ENCODE assay signal across 6 cellular contexts in the genomic region with DNA sequence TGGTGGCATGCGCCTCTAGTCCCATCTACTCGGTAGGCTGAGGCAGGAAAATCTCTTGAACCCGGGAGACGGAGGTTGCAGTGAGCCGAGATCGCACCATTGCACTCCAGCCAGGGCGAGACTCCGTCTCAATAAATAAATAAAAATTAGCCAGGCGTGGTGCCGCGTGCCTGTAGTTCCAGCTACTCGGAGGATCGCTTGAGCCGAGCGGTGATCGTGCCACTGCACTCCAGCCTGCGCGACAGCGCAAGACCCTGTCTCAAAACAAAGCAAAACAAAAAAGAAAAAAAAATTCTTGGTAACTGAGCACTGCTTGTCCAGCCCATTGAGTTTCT. TPM values are rescaled to one million over a fixed set of nuclear protein-coding genes. Genes with fewer than 3 reads are reported as not detected.
A peak's percentile ranks its signal among the peaks of the same experiment; 100 is the strongest.
DNase-seq lines count a peak whose midpoint lies in the region; ATAC-seq lines count a peak whose summit lies in the region.

No MANE protein-coding gene starts in this region.

- no peak for DNase-seq in CD4-positive, CD25-positive, alpha-beta regulatory T cell
- no peak for DNase-seq in activated T-helper 2 cell treated with anti-CD3 and anti-CD28 coated beads, Interferon-gamma antibody, Interleukin-2, Interleukin-4, amounts not matched to agents 10 μg/mL and 5 μg/mL and 100 μg/mL, durations not matched to agents 14 hours and 24 hours and 36 hours (ENCODE audit: low spot score)
- DNase-seq in memory B cell (ENCODE audit: low spot score in 2 of 2) (no peak), NCI-H1105 treated with DMSO at 0.1 percent for 48 hours (lab: John Stamatoyannopoulos, UW) (no peak), germinal center (ENCODE audit: low spot score) (no peak)

- ATAC-seq in CD4-positive, CD25-positive, alpha-beta regulatory T cell (ENCODE audit: low read depth in 2 of 2) = no peak
- ATAC-seq in memory B cell (ENCODE audit: low read depth) (no peak), HG02981 (IDR thresholded peaks at IDR 0.05; ENCODE audit: unreplicated experiment) (no peak)

- intact Hi-C loops in activated T-helper 2 cell treated with anti-CD3 and anti-CD28 coated beads, Interferon-gamma antibody, Interleukin-2, Interleukin-4, amounts not matched to agents 10 μg/mL and 5 μg/mL and 100 μg/mL, durations not matched to agents 14 hours and 24 hours and 36 hours (cut with micrococcal nuclease) = loop anchor here (1.0 kb wide), 4 partner anchors 17 to 47 kb away; a partner anchor contains a TSS

- peak overlapping the region; percentile 98 for H3K4me3 ChIP-seq in CD4-positive, CD25-positive, alpha-beta regulatory T cell (ENCODE audit: low read depth, low read length)

- H3K36me3 Mint-ChIP-seq in CD4-positive, CD25-positive, alpha-beta regulatory T cell = peaks cover 50% of the 10 kb centered on the region
- peaks cover 75% of the 10 kb centered on the region for H3K36me3 Mint-ChIP-seq in activated T-helper 2 cell treated with anti-CD3 and anti-CD28 coated beads, Interferon-gamma antibody, Interleukin-2, Interleukin-4, amounts not matched to agents 10 μg/mL and 5 μg/mL and 100 μg/mL, durations not matched to agents 14 hours and 24 hours and 36 hours (ENCODE audit: low read depth)
- H3K36me3 Mint-ChIP-seq in memory B cell = peaks cover 35% of the 10 kb centered on the region

- H3K4me3 Mint-ChIP-seq in CD4-positive, CD25-positive, alpha-beta regulatory T cell = peak overlapping the region; percentile 97 to 99 (median 98)
- peak overlapping the region; percentile 99 for H3K4me3 Mint-ChIP-seq in activated T-helper 2 cell treated with anti-CD3 and anti-CD28 coated beads, Interferon-gamma antibody, Interleukin-2, Interleukin-4, amounts not matched to agents 10 μg/mL and 5 μg/mL and 100 μg/mL, durations not matched to agents 14 hours and 24 hours and 36 hours (ENCODE audit: low read depth)
- H3K4me3 Mint-ChIP-seq in memory B cell = peak overlapping the region; percentile 98

- H3K27me3 ChIP-seq in CD4-positive, CD25-positive, alpha-beta regulatory T cell (ENCODE audit: control insufficient read depth, insufficient read depth, low read length) = no peaks in the 10 kb centered on the region

- peaks cover 30% of the 10 kb centered on the region for H3K4me1 ChIP-seq in CD4-positive, CD25-positive, alpha-beta regulatory T cell (ENCODE audit: control insufficient read depth, insufficient read depth, low read length, poor library complexity, severe bottlenecking)

- H3K27ac Mint-ChIP-seq in CD4-positive, CD25-positive, alpha-beta regulatory T cell = peak overlapping the region; percentile 96 to 99 (median 97)
- H3K27ac Mint-ChIP-seq in activated T-helper 2 cell treated with anti-CD3 and anti-CD28 coated beads, Interferon-gamma antibody, Interleukin-2, Interleukin-4, amounts not matched to agents 10 μg/mL and 5 μg/mL and 100 μg/mL, durations not matched to agents 14 hours and 24 hours and 36 hours = no peak overlapping the region
- H3K27ac Mint-ChIP-seq in memory B cell = peak overlapping the region; percentile 95

- no peaks in the 10 kb centered on the region for H3K27me3 Mint-ChIP-seq in CD4-positive, CD25-positive, alpha-beta regulatory T cell
- no peaks in the 10 kb centered on the region for H3K27me3 Mint-ChIP-seq in activated T-helper 2 cell treated with anti-CD3 and anti-CD28 coated beads, Interferon-gamma antibody, Interleukin-2, Interleukin-4, amounts not matched to agents 10 μg/mL and 5 μg/mL and 100 μg/mL, durations not matched to agents 14 hours and 24 hours and 36 hours (ENCODE audit: low read depth)
- no peaks in the 10 kb centered on the region for H3K27me3 Mint-ChIP-seq in memory B cell

- peaks cover 57% of the 10 kb centered on the region for H3K36me3 ChIP-seq in CD4-positive, CD25-positive, alpha-beta regulatory T cell (ENCODE audit: control insufficient read depth, insufficient read depth, low read length)

- H3K9me3 Mint-ChIP-seq in CD4-positive, CD25-positive, alpha-beta regulatory T cell = peaks cover 0 to 2% (median 0%) of the 10 kb centered on the region in 7 donors
- H3K9me3 Mint-ChIP-seq in activated T-helper 2 cell treated with anti-CD3 and anti-CD28 coated beads, Interferon-gamma antibody, Interleukin-2, Interleukin-4, amounts not matched to agents 10 μg/mL and 5 μg/mL and 100 μg/mL, durations not matched to agents 14 hours and 24 hours and 36 hours = no peaks in the 10 kb centered on the region
- H3K9me3 Mint-ChIP-seq in memory B cell = peaks cover 2% of the 10 kb centered on the region

- no peaks in the 10 kb centered on the region for H3K9me3 ChIP-seq in CD4-positive, CD25-positive, alpha-beta regulatory T cell (ENCODE audit: control insufficient read depth in 2 of 2, low read length in 2 of 2)

- H3K4me1 Mint-ChIP-seq in CD4-positive, CD25-positive, alpha-beta regulatory T cell = peaks cover 5 to 47% (median 25%) of the 10 kb centered on the region in 4 donors
- H3K4me1 Mint-ChIP-seq in activated T-helper 2 cell treated with anti-CD3 and anti-CD28 coated beads, Interferon-gamma antibody, Interleukin-2, Interleukin-4, amounts not matched to agents 10 μg/mL and 5 μg/mL and 100 μg/mL, durations not matched to agents 14 hours and 24 hours and 36 hours (ENCODE audit: low read depth) = peaks cover 25% of the 10 kb centered on the region
- peaks cover 24% of the 10 kb centered on the region for H3K4me1 Mint-ChIP-seq in memory B cell

- H3K27ac ChIP-seq in CD4-positive, CD25-positive, alpha-beta regulatory T cell (ENCODE audit: insufficient read depth, low read length, poor library complexity, severe bottlenecking) = peak overlapping the region; percentile 97

RNA-seq across cellular contexts. Expression of a gene that starts 0.7 kb away (rescaled TPM):
- 47.5 TPM for total RNA-seq in CD4-positive, CD25-positive, alpha-beta regulatory T cell
- 10 to 100 TPM; 17.6 to 25.3 (median 19.9) TPM for polyA plus RNA-seq in CD4-positive, CD25-positive, alpha-beta regulatory T cell
- total RNA-seq in activated T-helper 2 cell treated with anti-CD3 and anti-CD28 coated beads, Interferon-gamma antibody, Interleukin-2, Interleukin-4, amounts not matched to agents 10 μg/mL and 5 μg/mL and 100 μg/mL, durations not matched to agents 14 hours and 24 hours and 36 hours = 39.1 and 40.0 TPM in 2 replicates

RNA-seq across cellular contexts. Expression of a gene that starts 9.4 kb away (rescaled TPM):
- total RNA-seq in CD4-positive, CD25-positive, alpha-beta regulatory T cell = 2.1 TPM
- not detected for polyA plus RNA-seq in CD4-positive, CD25-positive, alpha-beta regulatory T cell
- 3.2 and 3.5 TPM in 2 replicates for total RNA-seq in activated T-helper 2 cell treated with anti-CD3 and anti-CD28 coated beads, Interferon-gamma antibody, Interleukin-2, Interleukin-4, amounts not matched to agents 10 μg/mL and 5 μg/mL and 100 μg/mL, durations not matched to agents 14 hours and 24 hours and 36 hours

RNA-seq across cellular contexts. Expression of a gene that starts 16.4 kb away (rescaled TPM):
- total RNA-seq in CD4-positive, CD25-positive, alpha-beta regulatory T cell = 170 TPM
- 100 to 1,000 TPM; 136 to 197 (median 184) TPM for polyA plus RNA-seq in CD4-positive, CD25-positive, alpha-beta regulatory T cell
- 111 and 119 TPM in 2 replicates for total RNA-seq in activated T-helper 2 cell treated with anti-CD3 and anti-CD28 coated beads, Interferon-gamma antibody, Interleukin-2, Interleukin-4, amounts not matched to agents 10 μg/mL and 5 μg/mL and 100 μg/mL, durations not matched to agents 14 hours and 24 hours and 36 hours

RNA-seq across cellular contexts. Expression of a gene that starts 16.6 kb away (rescaled TPM):
- 42.6 TPM for total RNA-seq in CD4-positive, CD25-positive, alpha-beta regulatory T cell
- polyA plus RNA-seq in CD4-positive, CD25-positive, alpha-beta regulatory T cell = 100 to 1,000 TPM; 165 to 208 (median 169) TPM
- 63.0 and 65.6 TPM in 2 replicates for total RNA-seq in activated T-helper 2 cell treated with anti-CD3 and anti-CD28 coated beads, Interferon-gamma antibody, Interleukin-2, Interleukin-4, amounts not matched to agents 10 μg/mL and 5 μg/mL and 100 μg/mL, durations not matched to agents 14 hours and 24 hours and 36 hours

RNA-seq across cellular contexts. Expression of a gene that starts 24.7 kb away (rescaled TPM):
- total RNA-seq in CD4-positive, CD25-positive, alpha-beta regulatory T cell = 22.6 TPM
- 10 to 100 TPM; 17.0 to 24.1 (median 18.4) TPM for polyA plus RNA-seq in CD4-positive, CD25-positive, alpha-beta regulatory T cell
- total RNA-seq in activated T-helper 2 cell treated with anti-CD3 and anti-CD28 coated beads, Interferon-gamma antibody, Interleukin-2, Interleukin-4, amounts not matched to agents 10 μg/mL and 5 μg/mL and 100 μg/mL, durations not matched to agents 14 hours and 24 hours and 36 hours = 40.2 and 40.7 TPM in 2 replicates
